24 cellular contexts compared by ENCODE assay signal in the genomic region with DNA sequence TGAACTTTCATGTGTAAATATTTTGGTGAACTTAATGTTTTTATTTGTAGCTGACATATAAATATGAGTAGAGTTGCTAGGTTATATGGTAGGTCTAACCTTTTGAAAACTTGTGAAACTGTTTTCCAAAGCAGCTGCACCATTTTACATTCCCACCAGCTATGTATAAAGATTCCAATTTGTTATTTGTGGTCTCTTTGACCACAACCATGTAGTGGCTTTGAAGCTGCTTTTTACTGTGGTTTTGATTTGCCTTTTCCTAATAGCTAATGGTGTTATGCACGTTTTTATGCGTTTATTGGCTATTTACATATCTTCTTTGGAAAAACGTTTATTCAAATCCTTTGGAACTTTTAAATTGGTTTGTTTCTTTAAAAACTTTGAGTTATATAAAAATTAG. TPM values are rescaled to one million over a fixed set of nuclear protein-coding genes. Genes with fewer than 3 reads are reported as not detected.
DNase-seq lines count a peak whose midpoint lies in the region; FAIRE-seq and TF ChIP-seq lines count a peak whose summit lies in the region.
"Had no signal": no experiment of that assay in that cellular context is flagged by ENCODE, and none has a peak within 500 bp of the region (broad histone marks: within the 10 kb centered on the region; RNA-seq: fewer than 3 reads in every experiment).

No MANE protein-coding gene starts in this region.

- WGBS in adrenal gland, 4 donors: 66 to 85% (median 74%) methylated on average over 3 of the region's 3 CpGs

- H3K27me3 Mint-ChIP-seq in MCF 10A (ENCODE audit: insufficient read depth, unreplicated experiment): no peaks in the 10 kb centered on the region

- H3K27me3 ChIP-seq in breast epithelium (no peaks in the 10 kb centered on the region), vagina (no peaks in the 10 kb centered on the region), adrenal gland (no peaks in the 10 kb centered on the region)
- H3K27me3 ChIP-seq: SJSA1 had no signal

- POLR2A ChIA-PET in MCF 10A (lab: Yijun Ruan, JAX): interaction anchor here (0.6 to 6.5 kb wide), 4 partner anchors 10 to 495 kb away, joined by 3 to 89 read pairs (median 26); a partner anchor contains a TSS

- peaks cover 7% of the 10 kb centered on the region for H3K9me3 Mint-ChIP-seq in MCF 10A (ENCODE audit: unreplicated experiment)

- intact Hi-C loops in MCF 10A (cut with micrococcal nuclease): loop anchor here (5.0 kb wide), 2 partner anchors 270 to 1250 kb away; no protein-coding TSS in a partner anchor
- intact Hi-C loops in breast epithelium (cut with DNase I; ENCODE audit: low total_unique reads): no loop called here
- intact Hi-C loops in vagina (cut with DNase I): no loop called here
- intact Hi-C loops in adrenal gland (cut with DNase I): no loop called here

- no peak overlapping the region for H3K4me3 Mint-ChIP-seq in MCF 10A (ENCODE audit: unreplicated experiment)
- H3K4me3 Mint-ChIP-seq: CD4-positive, CD25-positive, alpha-beta regulatory T cell had no signal

- FAIRE-seq in frontal cortex (lab: Jason Lieb, UNC): peak; percentile 51
- FAIRE-seq: D721Med, GM19239 had no signal

- TF ChIP-seq CTCF in MCF 10A (IDR thresholded peaks at IDR 0.05; ENCODE audit: unreplicated experiment) (no peak), breast epithelium (IDR thresholded peaks at IDR 0.05) (no peak), astrocyte of the cerebellum (IDR thresholded peaks at IDR 0.05; ENCODE audit: low read depth, low read length, missing control alignments) (no peak), vagina (IDR thresholded peaks at IDR 0.05) (no peak), adrenal gland (IDR thresholded peaks at IDR 0.05) (no peak)

- H3K36me3 Mint-ChIP-seq in MCF 10A (ENCODE audit: insufficient read depth, unreplicated experiment): peaks cover 19% of the 10 kb centered on the region
- H3K36me3 Mint-ChIP-seq: CD4-positive, CD25-positive, alpha-beta regulatory T cell had no signal

- peak overlapping the region; percentile 92 for H3K27ac Mint-ChIP-seq in MCF 10A (ENCODE audit: low read depth, unreplicated experiment)

- H3K4me3 ChIP-seq in breast epithelium (no peak overlapping the region), astrocyte of the cerebellum (ENCODE audit: low read depth, low read length) (no peak overlapping the region), vagina (no peak overlapping the region), adrenal gland (no peak overlapping the region)
- H3K4me3 ChIP-seq: PC-9, SJSA1 had no signal

- no TSS peak for BruUV-seq in MCF 10A (replicated peaks; lab: Mats Ljungman, UMichigan)

- CTCF ChIA-PET in MCF 10A (lab: Yijun Ruan, JAX): interaction anchor here (0.7 to 2.0 kb wide), 4 partner anchors 21 to 155 kb away, joined by 3 to 8 read pairs (median 3); no protein-coding TSS in a partner anchor

- DNase-seq in MCF 10A (ENCODE audit: unreplicated experiment): no peak
- DNase-seq in breast epithelium (ENCODE audit: low spot score in 2 of 2): no peak
- DNase-seq in astrocyte of the cerebellum (ENCODE audit: low read depth): peak; percentile 56
- no peak for DNase-seq in frontal cortex (ENCODE audit: low spot score in 2 of 2)
- no peak for DNase-seq in GM19240 (ENCODE audit: insufficient read length, low spot score)
- DNase-seq in vagina (ENCODE audit: extremely low spot score in 2 of 2): no peak
- DNase-seq in NCI-H128 (lab: John Stamatoyannopoulos, UW; ENCODE audit: unreplicated experiment): no peak
- no peak for DNase-seq in adrenal gland
- DNase-seq: CD4-positive, CD25-positive, alpha-beta regulatory T cell; KBM-7; NCI-H1048; NCI-H1417 treated with DMSO at 0.1 percent for 48 hours; NCI-H1694 treated with DMSO at 0.1 percent for 48 hours; NCI-H2081; NCI-H524; PC-9; Right ventricle myocardium superior; RPMI8226 had no signal

- in situ Hi-C loops in astrocyte of the cerebellum (cut with HindIII; ENCODE audit: low sequenced_read_pairs): no loop called here

- peaks cover 0 to 4% of the 10 kb centered on the region in 2 donors for H3K4me1 ChIP-seq in breast epithelium
- H3K4me1 ChIP-seq in vagina: peaks cover 26% of the 10 kb centered on the region
- peaks cover 8% of the 10 kb centered on the region in 2 donors for H3K4me1 ChIP-seq in adrenal gland (replicated peaks in 1 of 2)

- TF ChIP-seq POLR2A in breast epithelium (IDR thresholded peaks at IDR 0.05): no peak
- TF ChIP-seq POLR2A in vagina (IDR thresholded peaks at IDR 0.05): no peak
- no peak for TF ChIP-seq POLR2A in adrenal gland (IDR thresholded peaks at IDR 0.05)

- H3K27ac ChIP-seq in breast epithelium (no peak overlapping the region), vagina (no peak overlapping the region), adrenal gland (no peak overlapping the region)
- H3K27ac ChIP-seq: 22Rv1, PC-9, SJSA1 had no signal

- peaks cover 51% of the 10 kb centered on the region for H3K4me1 Mint-ChIP-seq in MCF 10A (ENCODE audit: insufficient read depth, unreplicated experiment)

- H3K36me3 ChIP-seq in breast epithelium (no peaks in the 10 kb centered on the region), vagina (no peaks in the 10 kb centered on the region), adrenal gland (replicated peaks in 1 of 2) (peaks cover 0 to 3% of the 10 kb centered on the region in 2 donors)
- H3K36me3 ChIP-seq: SJSA1 had no signal

- H3K9me3 ChIP-seq in breast epithelium (no peaks in the 10 kb centered on the region), vagina (no peaks in the 10 kb centered on the region), adrenal gland (replicated peaks in 1 of 3) (no peaks in the 10 kb centered on the region)
- H3K9me3 ChIP-seq: SJSA1 had no signal

RNA-seq across cellular contexts. Expression of a gene that starts 10.3 kb away (rescaled TPM):
- 303 and 315 TPM in 2 replicates for total RNA-seq in MCF 10A (2022)
- 1,000 to 10,000 TPM in 1 of 3 donors, 100 to 1,000 TPM in 2; 498 to 1,982 (median 699) TPM for total RNA-seq in breast epithelium
- total RNA-seq in frontal cortex: 63.6 TPM
- total RNA-seq in vagina: 1,106 TPM
- total RNA-seq in adrenal gland: 1,000 to 10,000 TPM in 6 of 8 donors, 100 to 1,000 TPM in 2; 878 to 1,851 (median 1,397) TPM
- polyA plus RNA-seq in adrenal gland: 1,000 to 10,000 TPM in 1 of 3 donors, 100 to 1,000 TPM in 2; 320 to 1,309 (median 414) TPM

RNA-seq across cellular contexts. Expression of a gene that starts 21.8 kb away (rescaled TPM):
- total RNA-seq in MCF 10A (2022): not detected in 2 replicates
- 1 to 10 TPM in 1 of 3 donors, not detected in 2; 2.3 TPM for total RNA-seq in breast epithelium
- not detected for total RNA-seq in frontal cortex
- not detected for total RNA-seq in vagina
- not detected for total RNA-seq in adrenal gland
- not detected for polyA plus RNA-seq in adrenal gland
- total RNA-seq: CD4-positive, CD25-positive, alpha-beta regulatory T cell; H4; PC-9; Right ventricle myocardium superior; SJSA1 had no signal
- polyA plus RNA-seq: BJ; CD4-positive, CD25-positive, alpha-beta regulatory T cell had no signal

RNA-seq across cellular contexts. Expression of a gene that starts 59.2 kb away (rescaled TPM):
- total RNA-seq in MCF 10A (2022) (not detected in 2 replicates), breast epithelium (not detected), frontal cortex (not detected), vagina (not detected), adrenal gland (not detected)
- polyA plus RNA-seq in adrenal gland: not detected
- total RNA-seq: CD4-positive, CD25-positive, alpha-beta regulatory T cell; H4; PC-9; Right ventricle myocardium superior; SJSA1 had no signal
- polyA plus RNA-seq: BJ; CD4-positive, CD25-positive, alpha-beta regulatory T cell had no signal
